Comparison of ENCODE assay signal across 21 cellular contexts in genomic region chr4:5870220-5870619, GRCh38. TPM values are rescaled to one million over a fixed set of nuclear protein-coding genes. Genes with fewer than 3 reads are reported as not detected.
DNase-seq lines count a peak whose midpoint lies in the region; ATAC-seq lines count a peak whose summit lies in the region.
"Had no signal": no experiment of that assay in that cellular context is flagged by ENCODE, and none has a peak within 500 bp of the region (broad histone marks: within the 10 kb centered on the region; RNA-seq: fewer than 3 reads in every experiment).

No MANE protein-coding gene starts in this region.

- H3K4ac ChIP-seq in neuronal stem cell (ENCODE audit: low read length) = no peak overlapping the region

- H3K27ac ChIP-seq in SK-N-MC (peak overlapping the region; percentile 81), neuronal stem cell (replicated peaks; ENCODE audit: low read length) (no peak overlapping the region)
- H3K27ac ChIP-seq: 22Rv1, SJSA1 had no signal

- H2AK5ac ChIP-seq in neuronal stem cell (ENCODE audit: low read depth, low read length) = no peak overlapping the region

- H4K91ac ChIP-seq in neuronal stem cell (ENCODE audit: low read depth, low read length, poor library complexity) = peak overlapping the region; percentile 83

- no peak overlapping the region for H2AFZ ChIP-seq in neuronal stem cell (ENCODE audit: low read length)

- H3K4me2 ChIP-seq in neuronal stem cell (ENCODE audit: insufficient read depth, low read length, poor library complexity, severe bottlenecking) = no peak overlapping the region

- H3K9me3 ChIP-seq in SK-N-MC (ENCODE audit: low read depth, low read length) (no peaks in the 10 kb centered on the region), neuronal stem cell (replicated peaks in 1 of 2; ENCODE audit: control insufficient read depth in 2 of 2, insufficient read depth in 1 of 2, low read depth in 1 of 2, low read length in 2 of 2) (peaks cover 4 to 15% of the 10 kb centered on the region in 2 donors)
- H3K9me3 ChIP-seq: SJSA1 had no signal

- no peak overlapping the region for H3K14ac ChIP-seq in neuronal stem cell (ENCODE audit: low read length)

- H3K36me3 ChIP-seq in SK-N-MC (ENCODE audit: insufficient read depth, low read length) (no peaks in the 10 kb centered on the region), neuronal stem cell (replicated peaks in 1 of 2; ENCODE audit: control insufficient read depth in 2 of 2, insufficient read depth in 2 of 2, low read length in 2 of 2) (peaks cover 16 to 69% of the 10 kb centered on the region in 2 donors)
- H3K36me3 ChIP-seq: SJSA1 had no signal

- H2BK120ac ChIP-seq in neuronal stem cell (ENCODE audit: low read depth, low read length) = no peak overlapping the region

- H3K36me3 Mint-ChIP-seq in stimulated activated effector memory CD8-positive, alpha-beta T cell treated with anti-CD3 and anti-CD28 coated beads, Interleukin-12 subunit alpha, Interleukin-12 subunit beta, amount 100 ng/mL, for 72 hours = no peaks in the 10 kb centered on the region

- peak; percentile 18 for DNase-seq in NCI-H2171 treated with DMSO at 0.1 percent for 48 hours (lab: John Stamatoyannopoulos, UW)
- DNase-seq in NCI-H2171 (lab: John Stamatoyannopoulos, UW) = no peak
- no peak for DNase-seq in SK-N-MC (ENCODE audit: low read depth, low spot score)
- no peak for DNase-seq in neuronal stem cell (ENCODE audit: low spot score)
- DNase-seq in stimulated activated effector memory CD8-positive, alpha-beta T cell treated with anti-CD3 and anti-CD28 coated beads, Interleukin-12 subunit alpha, Interleukin-12 subunit beta, amount 100 ng/mL, for 72 hours (ENCODE audit: low spot score in 2 of 2) = no peak
- DNase-seq in LoVo (ENCODE audit: low spot score) = no peak
- DNase-seq: ACHN; CD4-positive, alpha-beta T cell; GOT3; HCEC 1CT; MM.1S; NCI-H1048; NCI-H1417; NCI-H187; NCI-H2081 treated with DMSO at 0.1 percent for 48 hours; NCI-H82; Right ventricle myocardium superior; RPMI8226 had no signal

- no peak overlapping the region for H2BK5ac ChIP-seq in neuronal stem cell (ENCODE audit: low read length)

- no peaks in the 10 kb centered on the region for H3K9me3 Mint-ChIP-seq in stimulated activated effector memory CD8-positive, alpha-beta T cell treated with anti-CD3 and anti-CD28 coated beads, Interleukin-12 subunit alpha, Interleukin-12 subunit beta, amount 100 ng/mL, for 72 hours
- H3K9me3 Mint-ChIP-seq: CD4-positive, alpha-beta T cell had no signal

- H3K9ac ChIP-seq in SK-N-MC (ENCODE audit: insufficient read length) = no peak overlapping the region
- H3K9ac ChIP-seq in neuronal stem cell (ENCODE audit: low read depth, low read length, poor library complexity) = no peak overlapping the region

- H3K27ac Mint-ChIP-seq in stimulated activated effector memory CD8-positive, alpha-beta T cell treated with anti-CD3 and anti-CD28 coated beads, Interleukin-12 subunit alpha, Interleukin-12 subunit beta, amount 100 ng/mL, for 72 hours = no peak overlapping the region
- H3K27ac Mint-ChIP-seq: CD4-positive, alpha-beta T cell had no signal

- no peaks in the 10 kb centered on the region for H3K27me3 ChIP-seq in neuronal stem cell (ENCODE audit: control insufficient read depth in 3 of 3, insufficient read depth in 3 of 3, low read depth in 1 of 3, low read length in 3 of 3)
- H3K27me3 ChIP-seq: SJSA1 had no signal

- peaks cover 5 to 7% of the 10 kb centered on the region in 2 donors for H3K4me1 ChIP-seq in neuronal stem cell (ENCODE audit: control insufficient read depth in 2 of 2, insufficient read depth in 1 of 2, low read depth in 1 of 2, low read length in 2 of 2)
- H3K4me1 ChIP-seq: SJSA1 had no signal

- H3K79me1 ChIP-seq in neuronal stem cell (ENCODE audit: low read depth, low read length) = peaks cover 12% of the 10 kb centered on the region

- no peak overlapping the region for H3K18ac ChIP-seq in neuronal stem cell (ENCODE audit: low read length)

- WGBS in neuronal stem cell (ENCODE audit: extremely low coverage in 2 of 2, insufficient read length in 2 of 2, insufficient replicate concordance in 1 of 2), 2 donors = no CpG with 5 or more reads among the region's 10 CpGs

- peaks cover 18% of the 10 kb centered on the region for H3K4me1 Mint-ChIP-seq in stimulated activated effector memory CD8-positive, alpha-beta T cell treated with anti-CD3 and anti-CD28 coated beads, Interleukin-12 subunit alpha, Interleukin-12 subunit beta, amount 100 ng/mL, for 72 hours

- no peak overlapping the region for H4K8ac ChIP-seq in neuronal stem cell (ENCODE audit: low read depth, low read length)

- H3K4me3 Mint-ChIP-seq in stimulated activated effector memory CD8-positive, alpha-beta T cell treated with anti-CD3 and anti-CD28 coated beads, Interleukin-12 subunit alpha, Interleukin-12 subunit beta, amount 100 ng/mL, for 72 hours = no peak overlapping the region
- H3K4me3 Mint-ChIP-seq: CD4-positive, alpha-beta T cell had no signal

- no peak overlapping the region for H2BK15ac ChIP-seq in neuronal stem cell (ENCODE audit: low read length)

- H2BK12ac ChIP-seq in neuronal stem cell (ENCODE audit: low read length) = no peak overlapping the region

- ATAC-seq in GM19397 (IDR thresholded peaks at IDR 0.05; ENCODE audit: unreplicated experiment) = no peak
- no peak for ATAC-seq in stimulated activated effector memory CD8-positive, alpha-beta T cell treated with anti-CD3 and anti-CD28 coated beads, Interleukin-12 subunit alpha, Interleukin-12 subunit beta, amount 100 ng/mL, for 72 hours

- H3K4me3 ChIP-seq in SK-N-MC (peak overlapping the region; percentile 49), neuronal stem cell (ENCODE audit: low read length in 2 of 2) (no peak overlapping the region)
- H3K4me3 ChIP-seq: SJSA1 had no signal

- no peak overlapping the region for H3K23ac ChIP-seq in neuronal stem cell (ENCODE audit: low read depth, low read length, poor library complexity)

RNA-seq across cellular contexts. Expression of gene CRMP1, which starts 22.7 kb away (rescaled TPM):
- 122 TPM for polyA plus RNA-seq in neuronal stem cell (2013, experiment 1 of 2)
- polyA plus RNA-seq in neuronal stem cell (2013, experiment 2 of 2) = 121 TPM
